ENCODE assay signal across 1 cellular context in genomic region chr2:171432969-171433762, GRCh38.
TF ChIP-seq lines count a peak whose summit lies in the region.

No MANE protein-coding gene starts in this region.

TF ChIP-seq in GM12878, 131 proteins besides CTCF, POLR2A, EP300 and RAD21 (continued from another document and continues in another):
- peak; percentile 49; the same call in 1 of the 2 replicates for TF ChIP-seq ZNF687 (IDR thresholded peaks at IDR 0.05)
- TF ChIP-seq IKZF1 (conservative IDR thresholded peaks at IDR 0.05) = no peak
- no peak for TF ChIP-seq HSF1 (IDR thresholded peaks at IDR 0.05; ENCODE audit: low read depth, low read length)
- no peak for TF ChIP-seq IRF3 (IDR thresholded peaks at IDR 0.05)
- TF ChIP-seq SMAD1 (IDR thresholded peaks at IDR 0.05; ENCODE audit: low read depth, partially characterized antibody) = no peak
- TF ChIP-seq EED (IDR thresholded peaks at IDR 0.05; ENCODE audit: low read depth) = no peak
- no peak for TF ChIP-seq WRNIP1 (IDR thresholded peaks at IDR 0.05; ENCODE audit: borderline replicate concordance, low read depth, low read length)
- no peak for TF ChIP-seq E4F1 (IDR thresholded peaks at IDR 0.05; ENCODE audit: borderline replicate concordance, partially characterized antibody)
- no peak for TF ChIP-seq IKZF2 (IDR thresholded peaks at IDR 0.05)
- no peak for TF ChIP-seq ZBTB11 (CRISPR knock-in tag; IDR thresholded peaks at IDR 0.05)
- peak; percentile 20; the same call in 1 of the 2 replicates for TF ChIP-seq MLLT1 (IDR thresholded peaks at IDR 0.05)
- peak; percentile 5; the same call in 1 of the 2 replicates for TF ChIP-seq USF2 (IDR thresholded peaks at IDR 0.05; ENCODE audit: borderline replicate concordance, low read depth, low read length)
- TF ChIP-seq ZNF274 (IDR thresholded peaks at IDR 0.05; ENCODE audit: insufficient read depth, insufficient read length) = no peak
- no peak for TF ChIP-seq ATF7 (IDR thresholded peaks at IDR 0.05; ENCODE audit: low read depth)
- no peak for TF ChIP-seq SIX5 (IDR thresholded peaks at IDR 0.05; ENCODE audit: low read depth, low read length, severe bottlenecking)
- TF ChIP-seq TCF12 (IDR thresholded peaks at IDR 0.05; ENCODE audit: low read depth, low read length) = no peak
- no peak for TF ChIP-seq TBL1XR1 (IDR thresholded peaks at IDR 0.05; ENCODE audit: low read depth, low read length)
- TF ChIP-seq CUX1 (IDR thresholded peaks at IDR 0.05; ENCODE audit: insufficient replicate concordance, low read depth, low read length) = no peak
- TF ChIP-seq NFXL1 (IDR thresholded peaks at IDR 0.05; ENCODE audit: borderline replicate concordance) = no peak
- peak; percentile 69 for TF ChIP-seq RAD51 (IDR thresholded peaks at IDR 0.05)
- peak; percentile 95 for TF ChIP-seq MXI1 (IDR thresholded peaks at IDR 0.05; ENCODE audit: low read depth, low read length)
- TF ChIP-seq ZBTB33 (IDR thresholded peaks at IDR 0.05) = no peak
- no peak for TF ChIP-seq ZBED1 (IDR thresholded peaks at IDR 0.05; ENCODE audit: borderline replicate concordance)
- TF ChIP-seq EZH2 (IDR thresholded peaks at IDR 0.05; ENCODE audit: borderline replicate concordance, control insufficient read depth, low read depth, low read length) = no peak
- TF ChIP-seq NR2C2 (IDR thresholded peaks at IDR 0.05; ENCODE audit: borderline replicate concordance, control insufficient read depth, insufficient read length, low read depth) = no peak
- no peak for TF ChIP-seq NBN (IDR thresholded peaks at IDR 0.05)
- TF ChIP-seq USF1 (IDR thresholded peaks at IDR 0.05; ENCODE audit: borderline replicate concordance, extremely low read length, insufficient read depth, low read depth, low read length) = peak; percentile 41
- no peak for TF ChIP-seq GABPA (IDR thresholded peaks at IDR 0.05; ENCODE audit: low read depth)
- no peak for TF ChIP-seq NFIC (IDR thresholded peaks at IDR 0.05; ENCODE audit: low read depth, low read length)
